Comparison of ENCODE assay signal across 20 cellular contexts in genomic region chr10:1492641-1493040, GRCh38.
"Had no signal": no experiment of that assay in that cellular context is flagged by ENCODE, and none has a peak within 500 bp of the region (broad histone marks: within the 10 kb centered on the region; RNA-seq: fewer than 3 reads in every experiment).

No MANE protein-coding gene starts in this region.

- DNase-seq: dorsolateral prefrontal cortex; effector CD4-positive, alpha-beta T cell; hypothalamus; kidney; natural killer cell; right cardiac atrium; sigmoid colon; stimulated activated CD4-positive, alpha-beta T cell treated with anti-CD3 and anti-CD28 coated beads, Interleukin-2, amount 100 ng/mL, for 24 hours; stimulated activated CD4-positive, alpha-beta T cell treated with anti-CD3 and anti-CD28 coated beads, Interleukin-4, amount 100 ng/mL, for 24 hours; stimulated activated naive CD8-positive, alpha-beta T cell treated with anti-CD3 and anti-CD28 coated beads, Interleukin-15, Interleukin-2, amounts not matched to agents 100 U/mL and 50 U/mL, for 24 hours; substantia nigra; testis; upper lobe of left lung had no signal

- H3K4me1 ChIP-seq: prostate gland, sigmoid colon, testis, tibial nerve, upper lobe of left lung had no signal

- H3K9me3 Mint-ChIP-seq: memory B cell; natural killer cell; stimulated activated effector memory CD8-positive, alpha-beta T cell treated with anti-CD3 and anti-CD28 coated beads, Interleukin-12 subunit alpha, Interleukin-12 subunit beta, amount 100 ng/mL, for 72 hours had no signal

- ATAC-seq: left lobe of liver; natural killer cell; right cardiac atrium; stimulated activated effector memory CD8-positive, alpha-beta T cell treated with anti-CD3 and anti-CD28 coated beads, Interleukin-12 subunit alpha, Interleukin-12 subunit beta, amount 100 ng/mL, for 72 hours; stimulated activated naive CD8-positive, alpha-beta T cell treated with anti-CD3 and anti-CD28 coated beads, Interleukin-15, Interleukin-2, amounts not matched to agents 100 U/mL and 50 U/mL, for 24 hours had no signal

- H3K36me3 Mint-ChIP-seq: memory B cell; natural killer cell; stimulated activated effector memory CD8-positive, alpha-beta T cell treated with anti-CD3 and anti-CD28 coated beads, Interleukin-12 subunit alpha, Interleukin-12 subunit beta, amount 100 ng/mL, for 72 hours had no signal

- H3K27me3 Mint-ChIP-seq: memory B cell had no signal

- H3K4me3 ChIP-seq: dorsolateral prefrontal cortex, lung, prostate gland, sigmoid colon, testis, tibial nerve, upper lobe of left lung had no signal

- H3K9me3 ChIP-seq: neutrophil, prostate gland, sigmoid colon, testis, tibial nerve, upper lobe of left lung had no signal

- H3K4me3 Mint-ChIP-seq: memory B cell; natural killer cell; stimulated activated effector memory CD8-positive, alpha-beta T cell treated with anti-CD3 and anti-CD28 coated beads, Interleukin-12 subunit alpha, Interleukin-12 subunit beta, amount 100 ng/mL, for 72 hours had no signal

- H3K27ac ChIP-seq: dorsolateral prefrontal cortex, neutrophil, prostate gland, sigmoid colon, testis, tibial nerve, upper lobe of left lung had no signal

- H3K4me1 Mint-ChIP-seq: natural killer cell; stimulated activated effector memory CD8-positive, alpha-beta T cell treated with anti-CD3 and anti-CD28 coated beads, Interleukin-12 subunit alpha, Interleukin-12 subunit beta, amount 100 ng/mL, for 72 hours had no signal

- H3K27ac Mint-ChIP-seq: natural killer cell; stimulated activated effector memory CD8-positive, alpha-beta T cell treated with anti-CD3 and anti-CD28 coated beads, Interleukin-12 subunit alpha, Interleukin-12 subunit beta, amount 100 ng/mL, for 72 hours had no signal

- H3K27me3 ChIP-seq: neutrophil, sigmoid colon, testis, tibial nerve, upper lobe of left lung had no signal

- H3K36me3 ChIP-seq: neutrophil, prostate gland, sigmoid colon, tibial nerve, upper lobe of left lung had no signal
